ENCODE assay signal across 30 cellular contexts in the genomic region with DNA sequence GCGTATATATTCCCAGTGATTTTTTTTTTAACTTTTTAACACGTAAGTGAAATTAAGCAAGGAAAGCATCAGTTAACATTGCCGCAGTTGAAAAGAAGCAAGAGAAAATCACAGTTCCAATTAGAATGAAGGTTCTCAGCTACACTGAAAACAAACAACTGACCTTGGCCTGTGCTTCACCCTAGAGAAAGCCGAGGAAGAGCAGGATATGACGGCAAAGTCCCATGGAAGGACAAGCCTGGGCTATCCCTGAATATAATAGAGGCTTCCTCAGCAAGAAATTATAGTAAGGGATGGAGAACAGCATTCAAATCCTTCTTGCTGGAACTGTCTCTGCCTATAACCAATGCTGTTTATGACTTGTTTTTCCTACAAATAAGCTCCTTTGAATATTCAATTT.
"Had no signal": no experiment of that assay in that cellular context is flagged by ENCODE, and none has a peak within 500 bp of the region (broad histone marks: within the 10 kb centered on the region; RNA-seq: fewer than 3 reads in every experiment).

No MANE protein-coding gene starts in this region.

- H3K9me3 ChIP-seq: ascending aorta, breast epithelium, colonic mucosa, esophagus squamous epithelium, gastroesophageal sphincter had no signal

- H3K4me1 ChIP-seq: breast epithelium, colonic mucosa, esophagus squamous epithelium, gastroesophageal sphincter had no signal

- FAIRE-seq: endometrium, endothelial cell of umbilical vein, TTC549 had no signal

- H3K27me3 ChIP-seq: ascending aorta, breast epithelium, colonic mucosa, esophagus squamous epithelium, gastroesophageal sphincter had no signal

- H3K27ac ChIP-seq: ascending aorta, breast epithelium, colonic mucosa, epithelial cell of prostate, esophagus squamous epithelium, gastroesophageal sphincter, VCaP had no signal

- H3K4me3 ChIP-seq: ascending aorta, breast epithelium, cardiac muscle cell, colonic mucosa, esophagus squamous epithelium, gastroesophageal sphincter had no signal

- DNase-seq: activated CD4-positive, alpha-beta T cell treated with anti-CD3 and anti-CD28 coated beads for 1 hour; activated CD4-positive, alpha-beta T cell treated with anti-CD3 and anti-CD28 coated beads for 4 hours; activated CD4-positive, alpha-beta T cell treated with anti-CD3 and anti-CD28 coated beads, Interleukin-2, amount 10 ng/mL, durations not matched to agents 7 days and 5 days; activated CD4-positive, alpha-beta T cell treated with anti-CD3 and anti-CD28 coated beads, Interleukin-2, amount 50 U/mL, for 4 hours; activated CD8-positive, alpha-beta memory T cell treated with anti-CD3 and anti-CD28 coated beads for 24 hours; activated CD8-positive, alpha-beta T cell treated with anti-CD3 and anti-CD28 coated beads for 36 hours; activated effector memory CD4-positive, alpha-beta T cell treated with Interleukin-2 at 50 U/mL for 16 hours; activated gamma-delta T cell treated with Interleukin-2 at 50 U/mL for 16 hours; activated naive CD4-positive, alpha-beta T cell treated with anti-CD3 and anti-CD28 coated beads, Interleukin-2, amount 50 U/mL, for 16 hours; activated naive CD4-positive, alpha-beta T cell treated with Interleukin-2 at 50 U/mL for 16 hours; activated T-cell treated with anti-CD3 and anti-CD28 coated beads, Interleukin-2, amount 50 U/mL, for 4 hours; central memory CD4-positive, alpha-beta T cell; cerebellar nuclear complex; colonic mucosa; effector CD8-positive, alpha-beta T cell; esophagus squamous epithelium; foreskin melanocyte; T-helper 1 cell; T-helper 17 cell had no signal

- H3K36me3 ChIP-seq: ascending aorta, breast epithelium, cardiac muscle cell, colonic mucosa, esophagus squamous epithelium, gastroesophageal sphincter had no signal

- ATAC-seq: activated CD8-positive, alpha-beta T cell treated with anti-CD3 and anti-CD28 coated beads for 36 hours; activated T-cell treated with anti-CD3 and anti-CD28 coated beads, Interleukin-2, amount 50 U/mL, for 4 hours; activated T-helper 17 cell treated with anti-CD3 and anti-CD28 coated beads, Interleukin-2, amount 50 U/mL, for 72 hours; gastroesophageal sphincter; T-helper 17 cell; WTC11 had no signal
